20 cellular contexts compared by ENCODE assay signal in the genomic region with DNA sequence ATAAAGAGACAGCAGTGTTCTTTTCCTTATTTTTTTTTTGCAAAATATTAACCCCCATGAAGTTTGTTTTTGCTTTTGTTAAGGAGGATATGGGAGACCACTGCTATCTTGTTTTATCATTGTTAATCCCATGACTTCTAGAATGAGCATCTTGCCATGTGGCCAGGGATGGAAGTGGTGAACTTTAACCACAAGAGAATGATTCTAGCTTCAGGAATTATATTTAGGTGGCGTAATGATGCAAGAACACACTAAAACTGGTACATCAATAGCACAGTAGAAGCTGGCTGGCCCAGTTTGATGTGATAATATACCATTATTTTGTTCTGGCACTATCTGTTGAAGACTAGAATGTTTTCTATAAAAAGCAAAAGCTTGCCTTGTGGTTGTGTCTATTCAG.
"Had no signal": no experiment of that assay in that cellular context is flagged by ENCODE, and none has a peak within 500 bp of the region (broad histone marks: within the 10 kb centered on the region; RNA-seq: fewer than 3 reads in every experiment).

No MANE protein-coding gene starts in this region.

- DNase-seq: KBM-7, MG63, NCI-H1092, NCI-H1105 treated with DMSO at 0.1 percent for 48 hours, NCI-H1417 treated with DMSO at 0.1 percent for 48 hours, NCI-H187, NCI-H2029, NCI-H2081 treated with DMSO at 0.1 percent for 48 hours, NCI-H2171, NCI-H226, NCI-H446, NCI-H510A, NCI-H524 treated with DMSO at 0.1 percent for 48 hours, NCI-H69, NCI-H774, PC-3, SHP77, SK-N-SH, SW 1271 had no signal

- H3K27me3 ChIP-seq: MG63 had no signal

- H3K4me3 ChIP-seq: MG63 had no signal

- H3K27ac ChIP-seq: RWPE1 had no signal

- H3K36me3 ChIP-seq: MG63 had no signal

- H3K9me3 ChIP-seq: MG63, SK-N-SH had no signal
